Comparison of ENCODE assay signal across 25 cellular contexts in the genomic region with DNA sequence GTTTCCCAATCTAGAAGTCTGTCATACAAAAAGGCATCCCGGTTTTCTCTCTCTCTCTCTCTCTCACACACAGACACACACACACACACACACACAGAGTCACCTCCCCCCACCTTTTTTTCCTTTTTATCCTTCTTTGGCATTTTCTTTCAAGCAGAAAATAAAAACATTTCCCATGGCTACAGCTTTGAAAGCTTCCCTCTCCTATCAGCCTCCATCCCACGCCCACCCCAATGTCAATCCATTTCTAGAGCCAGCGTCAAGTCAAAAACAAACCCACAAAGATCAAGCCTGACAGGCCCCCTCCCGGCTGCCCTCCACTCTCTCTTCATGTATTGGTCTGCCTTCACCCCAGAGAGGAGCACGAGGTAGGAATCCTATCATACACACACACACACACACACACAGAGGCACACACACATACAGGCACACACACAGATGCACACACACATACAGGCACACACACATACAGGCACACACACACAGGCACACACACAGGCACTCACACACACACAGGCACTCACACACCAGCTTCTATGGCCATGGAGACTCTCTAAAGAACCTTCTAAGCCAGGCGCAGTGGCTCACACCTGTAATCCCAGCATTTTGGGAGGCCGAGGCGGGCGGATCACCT. TPM values are rescaled to one million over a fixed set of nuclear protein-coding genes. Genes with fewer than 3 reads are reported as not detected.
DNase-seq lines count a peak whose midpoint lies in the region; ATAC-seq and TF ChIP-seq lines count a peak whose summit lies in the region.
"Had no signal": no experiment of that assay in that cellular context is flagged by ENCODE, and none has a peak within 500 bp of the region (broad histone marks: within the 10 kb centered on the region; RNA-seq: fewer than 3 reads in every experiment).

No MANE protein-coding gene starts in this region.

- DNase-seq in Panc1 (ENCODE audit: low read depth, low spot score): no peak
- no peak for DNase-seq in endothelial cell (ENCODE audit: low spot score)
- DNase-seq in osteocyte (ENCODE audit: extremely low spot score, unreplicated experiment): no peak
- no peak for DNase-seq in WTC11 (ENCODE audit: low spot score)
- DNase-seq in immature natural killer cell: no peak
- DNase-seq in NCI-H128 (lab: John Stamatoyannopoulos, UW; ENCODE audit: unreplicated experiment): no peak
- DNase-seq in NCI-H146 (lab: John Stamatoyannopoulos, UW): no peak
- DNase-seq: activated CD4-positive, alpha-beta T cell treated with anti-CD3 and anti-CD28 coated beads for 36 hours; activated CD8-positive, alpha-beta memory T cell treated with anti-CD3 and anti-CD28 coated beads for 24 hours; activated T-cell treated with anti-CD3 and anti-CD28 coated beads, Interleukin-2, amount 50 U/mL, for 4 hours; C1 segment of cervical spinal cord; dermis blood vessel endothelial cell; EL; HCEC 1CT; kidney glomerular epithelial cell; lower lobe of right lung; MG63; NCI-H1436; NCI-H526 treated with DMSO at 0.1 percent for 48 hours; spleen; stimulated activated CD4-positive, alpha-beta T cell treated with anti-CD3 and anti-CD28 coated beads, Interleukin-4, amount 100 ng/mL, for 1 hour; stimulated activated naive CD4-positive, alpha-beta T cell; T-helper 2 cell had no signal

- ATAC-seq in Panc1 (no peak), WTC11 (no peak)
- ATAC-seq: activated CD4-positive, alpha-beta T cell treated with anti-CD3 and anti-CD28 coated beads for 36 hours; activated T-cell treated with anti-CD3 and anti-CD28 coated beads, Interleukin-2, amount 50 U/mL, for 4 hours; lower lobe of right lung had no signal

- TF ChIP-seq CTCF in HEK293 (tag by site-specific recombination; IDR thresholded peaks at IDR 0.05): no peak
- no peak for TF ChIP-seq CTCF in Panc1 (IDR thresholded peaks at IDR 0.05)
- TF ChIP-seq CTCF in endothelial cell (IDR thresholded peaks at IDR 0.05; ENCODE audit: unreplicated experiment): no peak
- no peak for TF ChIP-seq CTCF in osteocyte (IDR thresholded peaks at IDR 0.05)
- no peak for TF ChIP-seq CTCF in WTC11 (IDR thresholded peaks at IDR 0.05)

- CTCF ChIA-PET in HEK293 (lab: Yijun Ruan, JAX) (interaction anchor here (1.9 kb wide), 1 partner anchor 19 kb away, joined by 5 read pairs; no protein-coding TSS in a partner anchor), Panc1 (lab: Charles Lee) (interaction anchor here (0.6 kb wide), 1 partner anchor 32 kb away, joined by 3 read pairs; no protein-coding TSS in a partner anchor), WTC11 (lab: Charles Lee) (interaction anchor here (0.9 to 1.2 kb wide), 4 partner anchors 12 to 191 kb away, joined by 3 to 4 read pairs (median 4); no protein-coding TSS in a partner anchor)

- POLR2A ChIA-PET in HEK293 (lab: Yijun Ruan, JAX): interaction anchor here (0.7 to 1.8 kb wide), 4 partner anchors 9 to 85 kb away, joined by 4 to 6 read pairs (median 4); no protein-coding TSS in a partner anchor
- POLR2A ChIA-PET in Panc1 (lab: Charles Lee): interaction anchor here (0.5 kb wide), 1 partner anchor 11 kb away, joined by 4 read pairs; no protein-coding TSS in a partner anchor
- POLR2A ChIA-PET in WTC11 (lab: Charles Lee): no interaction called here

- intact Hi-C loops in Panc1 (cut with micrococcal nuclease; ENCODE audit: unreplicated experiment): no loop called here

- H3K4me3 Mint-ChIP-seq in endothelial cell (ENCODE audit: unreplicated experiment) (peak overlapping the region; percentile 62), osteocyte (ENCODE audit: unreplicated experiment) (peak overlapping the region; percentile 11), WTC11 (no peak overlapping the region), immature natural killer cell (no peak overlapping the region)
- H3K4me3 Mint-ChIP-seq: activated CD4-positive, alpha-beta T cell treated with anti-CD3 and anti-CD28 coated beads for 36 hours; activated T-cell treated with anti-CD3 and anti-CD28 coated beads, Interleukin-2, amount 50 U/mL, for 4 hours had no signal

- H3K27me3 Mint-ChIP-seq in endothelial cell (ENCODE audit: unreplicated experiment) (peaks cover 15% of the 10 kb centered on the region), osteocyte (ENCODE audit: unreplicated experiment) (no peaks in the 10 kb centered on the region), WTC11 (ENCODE audit: low read depth) (peaks cover 69% of the 10 kb centered on the region), immature natural killer cell (ENCODE audit: low read depth in 3 of 3) (peaks cover 18 to 43% (median 36%) of the 10 kb centered on the region in 3 donors)

- BruUV-seq in Panc1 (replicated peaks; lab: Mats Ljungman, UMichigan): TSS peak; percentile 59

- H3K9me3 Mint-ChIP-seq in endothelial cell (ENCODE audit: unreplicated experiment) (no peaks in the 10 kb centered on the region), osteocyte (ENCODE audit: unreplicated experiment) (no peaks in the 10 kb centered on the region), WTC11 (peaks cover 9% of the 10 kb centered on the region), immature natural killer cell (no peaks in the 10 kb centered on the region)

- H3K36me3 Mint-ChIP-seq in endothelial cell (ENCODE audit: low read depth, unreplicated experiment) (peaks cover 27% of the 10 kb centered on the region), osteocyte (ENCODE audit: unreplicated experiment) (peaks cover 16% of the 10 kb centered on the region), WTC11 (peaks cover 16% of the 10 kb centered on the region), immature natural killer cell (peaks cover 3 to 6% (median 4%) of the 10 kb centered on the region in 3 donors)

- H3K27ac Mint-ChIP-seq in endothelial cell (ENCODE audit: unreplicated experiment) (no peak overlapping the region), osteocyte (ENCODE audit: unreplicated experiment) (peak overlapping the region; percentile 48), WTC11 (no peak overlapping the region), immature natural killer cell (no peak overlapping the region)
- H3K27ac Mint-ChIP-seq: activated CD4-positive, alpha-beta T cell treated with anti-CD3 and anti-CD28 coated beads for 36 hours had no signal

- H3K4me3 ChIP-seq in HEK293 (ENCODE audit: low read depth, low read length) (no peak overlapping the region), Panc1 (ENCODE audit: low read depth in 2 of 2, low read length in 2 of 2) (no peak overlapping the region)
- H3K4me3 ChIP-seq: lower lobe of right lung, MG63, spleen, thoracic aorta had no signal

- no peaks in the 10 kb centered on the region for H3K9me3 ChIP-seq in HEK293 (ENCODE audit: control insufficient read depth, insufficient read depth, low read depth, low read length)
- peaks cover 4% of the 10 kb centered on the region; the same call in 1 of the 2 replicates for H3K9me3 ChIP-seq in Panc1 (ENCODE audit: control insufficient read depth, insufficient read depth, low read depth, low read length)
- H3K9me3 ChIP-seq: MG63, thoracic aorta had no signal

- in situ Hi-C loops in Panc1 (cut with HindIII; ENCODE audit: low pct_unique_long_range_greater_than_20kb, low sequenced_read_pairs): no loop called here

- H3K4me1 ChIP-seq in HEK293 (ENCODE audit: control insufficient read depth, insufficient read depth, low read length) (peaks cover 12% of the 10 kb centered on the region), Panc1 (ENCODE audit: control insufficient read depth, insufficient read depth, low read length) (peaks cover 11% of the 10 kb centered on the region)

- H3K27me3 ChIP-seq in Panc1 (ENCODE audit: control insufficient read depth, insufficient read depth, low read length): no peaks in the 10 kb centered on the region
- H3K27me3 ChIP-seq: MG63 had no signal

- peaks cover 11% of the 10 kb centered on the region for H3K4me1 Mint-ChIP-seq in endothelial cell (ENCODE audit: unreplicated experiment)
- H3K4me1 Mint-ChIP-seq in osteocyte (ENCODE audit: unreplicated experiment): peaks cover 28% of the 10 kb centered on the region
- peaks cover 18% of the 10 kb centered on the region for H3K4me1 Mint-ChIP-seq in WTC11
- H3K4me1 Mint-ChIP-seq in immature natural killer cell: peaks cover 6% of the 10 kb centered on the region in 2 donors

- H3K36me3 ChIP-seq in HEK293 (ENCODE audit: control insufficient read depth in 2 of 2, insufficient read depth in 1 of 2, low read length in 2 of 2) (peaks cover 0 to 6% of the 10 kb centered on the region in 2 experiments; a peak in 2 of 3 replicates), Panc1 (ENCODE audit: control insufficient read depth, insufficient read depth, low read length) (no peaks in the 10 kb centered on the region)
- H3K36me3 ChIP-seq: lower lobe of right lung, spleen had no signal

- H3K27ac ChIP-seq in HEK293 (ENCODE audit: extremely low read depth, low read depth, low read length) (no peak overlapping the region), Panc1 (ENCODE audit: low read length) (0 out of 2 replicates have a peak overlapping the region, but pooled peaks have one; percentile 1)
- H3K27ac ChIP-seq: lower lobe of right lung, spleen, thoracic aorta had no signal

TF ChIP-seq in HEK293, 187 proteins besides CTCF, POLR2A, EP300 and RAD21 (continues in another document):
- TF ChIP-seq REPIN1 (tag by site-specific recombination; IDR thresholded peaks at IDR 0.05; ENCODE audit: low read depth): no peak

TF ChIP-seq in WTC11, 78 proteins besides CTCF, POLR2A, EP300 and RAD21 (continues in another document):
- TF ChIP-seq, protein P1, sequence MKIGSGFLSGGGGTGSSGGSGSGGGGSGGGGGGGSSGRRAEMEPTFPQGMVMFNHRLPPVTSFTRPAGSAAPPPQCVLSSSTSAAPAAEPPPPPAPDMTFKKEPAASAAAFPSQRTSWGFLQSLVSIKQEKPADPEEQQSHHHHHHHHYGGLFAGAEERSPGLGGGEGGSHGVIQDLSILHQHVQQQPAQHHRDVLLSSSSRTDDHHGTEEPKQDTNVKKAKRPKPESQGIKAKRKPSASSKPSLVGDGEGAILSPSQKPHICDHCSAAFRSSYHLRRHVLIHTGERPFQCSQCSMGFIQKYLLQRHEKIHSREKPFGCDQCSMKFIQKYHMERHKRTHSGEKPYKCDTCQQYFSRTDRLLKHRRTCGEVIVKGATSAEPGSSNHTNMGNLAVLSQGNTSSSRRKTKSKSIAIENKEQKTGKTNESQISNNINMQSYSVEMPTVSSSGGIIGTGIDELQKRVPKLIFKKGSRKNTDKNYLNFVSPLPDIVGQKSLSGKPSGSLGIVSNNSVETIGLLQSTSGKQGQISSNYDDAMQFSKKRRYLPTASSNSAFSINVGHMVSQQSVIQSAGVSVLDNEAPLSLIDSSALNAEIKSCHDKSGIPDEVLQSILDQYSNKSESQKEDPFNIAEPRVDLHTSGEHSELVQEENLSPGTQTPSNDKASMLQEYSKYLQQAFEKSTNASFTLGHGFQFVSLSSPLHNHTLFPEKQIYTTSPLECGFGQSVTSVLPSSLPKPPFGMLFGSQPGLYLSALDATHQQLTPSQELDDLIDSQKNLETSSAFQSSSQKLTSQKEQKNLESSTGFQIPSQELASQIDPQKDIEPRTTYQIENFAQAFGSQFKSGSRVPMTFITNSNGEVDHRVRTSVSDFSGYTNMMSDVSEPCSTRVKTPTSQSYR (CRISPR knock-in tag; IDR thresholded peaks at IDR 0.05): no peak

RNA-seq across cellular contexts. Expression of a gene that starts 8.0 kb away (rescaled TPM):
- total RNA-seq in Panc1 (2021; ENCODE audit: unreplicated experiment) (148 TPM), endothelial cell (ENCODE audit: unreplicated experiment) (91.8 TPM), osteocyte (198 and 208 TPM in 2 replicates), WTC11 (2021) (29.1 to 55.0 TPM (median 34.2 TPM) in 3 replicates)
- polyA plus RNA-seq in Panc1 (2012; ENCODE audit: insufficient read length): 171 TPM
- polyA plus RNA-seq in immature natural killer cell: 1 to 10 TPM in 2 of 3 donors, under 1 TPM in 1; 0.42 to 4.1 (median 1.0) TPM

Comparison
In these comparisons a context has a peak if more than half of its experiments do, and no peak if none do; other contexts are left out.
1. H3K4me3 Mint-ChIP-seq: peak in endothelial cell (single experiment) and osteocyte (single experiment); none in WTC11 (single experiment) and immature natural killer cell (0 of 5).